In genomic region chr17:42193216-42194132, GRCh38 we compare ENCODE assay signal across 8 cellular contexts. TPM values are rescaled to one million over a fixed set of nuclear protein-coding genes. Genes with fewer than 3 reads are reported as not detected.
DNase-seq lines count a peak whose midpoint lies in the region; ATAC-seq, FAIRE-seq and TF ChIP-seq lines count a peak whose summit lies in the region.

No MANE protein-coding gene starts in this region.

- no peaks in the 10 kb centered on the region for H3K9me3 Mint-ChIP-seq in T-helper 2 cell treated with Interferon-gamma antibody and Interleukin-4, amounts not matched to agents 5 μg/mL and 100 μg/mL, for 36 hours
- H3K9me3 Mint-ChIP-seq in glutamatergic neuron (ENCODE audit: unreplicated experiment) = peaks cover 5% of the 10 kb centered on the region

- peak overlapping the region; percentile 91 for H3K27ac Mint-ChIP-seq in T-helper 2 cell treated with Interferon-gamma antibody and Interleukin-4, amounts not matched to agents 5 μg/mL and 100 μg/mL, for 36 hours
- no peak overlapping the region for H3K27ac Mint-ChIP-seq in glutamatergic neuron (ENCODE audit: unreplicated experiment)

- no peak for FAIRE-seq in D721Med (lab: Jason Lieb, UNC)

- peak overlapping the region; percentile 40 to 69 (median 51) for H3K4me3 ChIP-seq in skin epidermis

- H3K27me3 Mint-ChIP-seq in T-helper 2 cell treated with Interferon-gamma antibody and Interleukin-4, amounts not matched to agents 5 μg/mL and 100 μg/mL, for 36 hours (ENCODE audit: low read depth) = no peaks in the 10 kb centered on the region
- H3K27me3 Mint-ChIP-seq in glutamatergic neuron (ENCODE audit: unreplicated experiment) = peaks cover 5% of the 10 kb centered on the region

- peak overlapping the region in 20 of 21 experiments; percentile 62 to 94 (median 84) for H3K27ac ChIP-seq in skin epidermis

- ATAC-seq in GM18517 (IDR thresholded peaks at IDR 0.05; ENCODE audit: unreplicated experiment) = peak; percentile 19
- no peak for ATAC-seq in GM19452 (IDR thresholded peaks at IDR 0.05; ENCODE audit: unreplicated experiment)

- peaks cover 14% of the 10 kb centered on the region for H3K4me1 Mint-ChIP-seq in T-helper 2 cell treated with Interferon-gamma antibody and Interleukin-4, amounts not matched to agents 5 μg/mL and 100 μg/mL, for 36 hours (ENCODE audit: low read depth)
- no peaks in the 10 kb centered on the region for H3K4me1 Mint-ChIP-seq in glutamatergic neuron (ENCODE audit: low read depth, unreplicated experiment)

- DNase-seq in T-helper 2 cell treated with Interferon-gamma antibody and Interleukin-4, amounts not matched to agents 5 μg/mL and 100 μg/mL, for 36 hours (ENCODE audit: low spot score) = no peak
- DNase-seq in glutamatergic neuron (no peak), D721Med (ENCODE audit: insufficient read length, low spot score) (no peak), Kasumi-1 (lab: John Stamatoyannopoulos, UW) (no peak)
- DNase-seq in stimulated activated naive CD4-positive, alpha-beta T cell (lab: John Stamatoyannopoulos, UW) = no peak

- H3K4me3 Mint-ChIP-seq in T-helper 2 cell treated with Interferon-gamma antibody and Interleukin-4, amounts not matched to agents 5 μg/mL and 100 μg/mL, for 36 hours = peak overlapping the region; percentile 94
- H3K4me3 Mint-ChIP-seq in glutamatergic neuron (ENCODE audit: unreplicated experiment) = peak overlapping the region; percentile 69

- H3K36me3 Mint-ChIP-seq in T-helper 2 cell treated with Interferon-gamma antibody and Interleukin-4, amounts not matched to agents 5 μg/mL and 100 μg/mL, for 36 hours (ENCODE audit: low read depth) = no peaks in the 10 kb centered on the region
- no peaks in the 10 kb centered on the region for H3K36me3 Mint-ChIP-seq in glutamatergic neuron (ENCODE audit: unreplicated experiment)

- TF ChIP-seq CTCF in glutamatergic neuron (IDR thresholded peaks at IDR 0.05; ENCODE audit: partially characterized antibody, unreplicated experiment) = no peak
- TF ChIP-seq CTCF in D721Med (IDR thresholded peaks at IDR 0.05; ENCODE audit: insufficient read depth, missing control alignments) = no peak

RNA-seq across cellular contexts. Expression of gene GHDC, which starts 0.8 kb away (rescaled TPM):
- 5.3 TPM for total RNA-seq in glutamatergic neuron (ENCODE audit: unreplicated experiment)

RNA-seq across cellular contexts. Expression of gene HCRT, which starts 8.2 kb away (rescaled TPM):
- not detected for total RNA-seq in glutamatergic neuron (ENCODE audit: unreplicated experiment)

RNA-seq across cellular contexts. Expression of gene KCNH4, which starts 12.5 kb away (rescaled TPM):
- total RNA-seq in glutamatergic neuron (ENCODE audit: unreplicated experiment) = 0.71 TPM

RNA-seq across cellular contexts. Expression of gene RAB5C, which starts 38.7 kb away (rescaled TPM):
- total RNA-seq in glutamatergic neuron (ENCODE audit: unreplicated experiment) = 94.7 TPM
